Comparison of ENCODE assay signal across 27 cellular contexts in the genomic region with DNA sequence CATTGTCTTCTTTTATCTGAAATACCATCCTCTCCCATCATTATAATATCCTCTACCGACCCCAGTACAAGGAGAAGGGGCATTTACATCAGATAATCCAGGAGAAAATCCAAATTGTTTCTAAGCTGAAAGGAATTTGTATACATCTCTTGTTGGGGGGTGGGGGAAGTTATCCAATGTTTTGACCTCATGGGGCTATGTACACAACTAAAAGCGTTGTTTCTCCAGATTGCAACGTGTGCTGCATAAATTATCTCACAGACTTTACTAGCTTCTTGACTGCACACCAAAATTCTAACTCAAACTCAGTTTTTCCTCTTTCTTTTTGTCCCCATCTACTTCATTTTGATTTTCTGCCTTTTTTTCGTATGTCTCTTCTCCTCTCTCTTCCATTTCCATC.
"Had no signal": no experiment of that assay in that cellular context is flagged by ENCODE, and none has a peak within 500 bp of the region (broad histone marks: within the 10 kb centered on the region; RNA-seq: fewer than 3 reads in every experiment).

No MANE protein-coding gene starts in this region.

- H3K27me3 ChIP-seq: MG63 had no signal

- FAIRE-seq: RCC 7860, TTC549 had no signal

- H3K36me3 ChIP-seq: MG63 had no signal

- H3K9me3 ChIP-seq: MG63 had no signal

- H3K4me3 ChIP-seq: MG63 had no signal

- DNase-seq: activated B cell treated with CpG ODN at 0.5 μM for 24 hours; activated CD4-positive, alpha-beta T cell treated with anti-CD3 and anti-CD28 coated beads for 1 hour; activated CD4-positive, alpha-beta T cell treated with anti-CD3 and anti-CD28 coated beads, Interleukin-2, amount 10 ng/mL, durations not matched to agents 24 days and 14 days; activated CD4-positive, alpha-beta T cell treated with anti-CD3 and anti-CD28 coated beads, Interleukin-2, amount 50 U/mL, for 48 hours; activated CD8-positive, alpha-beta memory T cell treated with anti-CD3 and anti-CD28 coated beads, Interleukin-2, amount 10 ng/mL, durations not matched to agents 7 days and 5 days; activated effector memory CD4-positive, alpha-beta T cell treated with Interleukin-2 at 50 U/mL for 16 hours; activated naive CD4-positive, alpha-beta T cell; activated T-cell treated with anti-CD3 and anti-CD28 coated beads, Interleukin-2, amount 50 U/mL, for 24 hours; aorta; MG63; MV-4-11; NCI-H1092 treated with DMSO at 0.1 percent for 48 hours; NCI-H1417 treated with DMSO at 0.1 percent for 48 hours; NCI-H1694; NCI-H2029; NCI-H2107; NCI-H2171 treated with DMSO at 0.1 percent for 48 hours; NCI-H226; NCI-H526; NK-92 treated with Interleukin-12 subunit alpha and Interleukin-12 subunit beta, amount 100 ng/mL, for 24 hours; OCI-M1; SHP77 treated with DMSO at 0.1 percent for 48 hours; T-cell; T-helper 2 cell; T1000 had no signal

- ATAC-seq: activated CD8-positive, alpha-beta memory T cell treated with anti-CD3 and anti-CD28 coated beads, Interleukin-2, amount 10 ng/mL, durations not matched to agents 7 days and 5 days; T-cell had no signal
